ENCODE assay signal across 19 cellular contexts in genomic region chr17:57419940-57420522, GRCh38.
DNase-seq lines count a peak whose midpoint lies in the region; ATAC-seq, FAIRE-seq and TF ChIP-seq lines count a peak whose summit lies in the region.
"Had no signal": no experiment of that assay in that cellular context is flagged by ENCODE, and none has a peak within 500 bp of the region (broad histone marks: within the 10 kb centered on the region; RNA-seq: fewer than 3 reads in every experiment).

No MANE protein-coding gene starts in this region.

- H3K36me3 Mint-ChIP-seq in nephron progenitor cell (ENCODE audit: low read depth): peaks cover 97% of the 10 kb centered on the region

- H3K27me3 ChIP-seq in DND-41 (ENCODE audit: insufficient read depth, low read length, poor library complexity): no peaks in the 10 kb centered on the region
- no peaks in the 10 kb centered on the region for H3K27me3 ChIP-seq in PC-3 (ENCODE audit: low read length)
- H3K27me3 ChIP-seq: cardiac muscle cell, esophagus muscularis mucosa, heart left ventricle had no signal

- H4K20me1 ChIP-seq in DND-41 (ENCODE audit: insufficient read depth, low read length) (peaks cover 5% of the 10 kb centered on the region; the same call in 1 of the 2 replicates), PC-3 (ENCODE audit: low read length) (no peaks in the 10 kb centered on the region)

- H3K27me3 Mint-ChIP-seq in nephron progenitor cell (ENCODE audit: low read depth, poor library complexity): no peaks in the 10 kb centered on the region

- H3K27ac Mint-ChIP-seq in nephron progenitor cell: peak overlapping the region; percentile 55
- H3K27ac Mint-ChIP-seq: activated T-helper 2 cell treated with anti-CD3 and anti-CD28 coated beads, Interferon-gamma antibody, Interleukin-2, Interleukin-4, amounts not matched to agents 10 μg/mL and 5 μg/mL and 100 μg/mL, durations not matched to agents 14 hours and 24 hours and 36 hours had no signal

- H3K4me3 ChIP-seq in DND-41 (ENCODE audit: low read depth in 1 of 2, low read length in 2 of 2): no peak overlapping the region
- H3K4me3 ChIP-seq in PC-3 (ENCODE audit: low read length): no peak overlapping the region
- H3K4me3 ChIP-seq: cardiac muscle cell, esophagus muscularis mucosa, heart left ventricle, lung, smooth muscle cell had no signal

- FAIRE-seq in D721Med (lab: Jason Lieb, UNC): no peak

- H3K9me3 Mint-ChIP-seq in nephron progenitor cell: peaks cover 38% of the 10 kb centered on the region
- H3K9me3 Mint-ChIP-seq: activated T-helper 2 cell treated with anti-CD3 and anti-CD28 coated beads, Interferon-gamma antibody, Interleukin-2, Interleukin-4, amounts not matched to agents 10 μg/mL and 5 μg/mL and 100 μg/mL, durations not matched to agents 14 hours and 24 hours and 36 hours had no signal

- ATAC-seq in DND-41 (ENCODE audit: insufficient read depth, low read depth) (no peak), PC-3 (no peak), HG03135 (IDR thresholded peaks at IDR 0.05; ENCODE audit: unreplicated experiment) (no peak)
- ATAC-seq: activated CD4-positive, CD25-positive, alpha-beta regulatory T cell treated with anti-CD3 and anti-CD28 coated beads, Interleukin-2, amount 50 U/mL, for 24 hours; heart left ventricle had no signal

- TF ChIP-seq CTCF in DND-41 (IDR thresholded peaks at IDR 0.05; ENCODE audit: borderline replicate concordance, extremely low read depth, low read length, poor library complexity, severe bottlenecking) (peak; percentile 20), PC-3 (conservative IDR thresholded peaks at IDR 0.05; ENCODE audit: low read depth, low read length) (peak; percentile 41), nephron progenitor cell (IDR thresholded peaks at IDR 0.05) (no peak), D721Med (IDR thresholded peaks at IDR 0.05; ENCODE audit: insufficient read depth, missing control alignments) (no peak)

- no peak overlapping the region for H3K4me3 Mint-ChIP-seq in nephron progenitor cell

- H3K9ac ChIP-seq in DND-41 (ENCODE audit: low read depth, low read length) (no peak overlapping the region), PC-3 (ENCODE audit: low read length) (peak overlapping the region; percentile 40)

- BruUV-seq in PC-3 (replicated peaks; lab: Mats Ljungman, UMichigan): no TSS peak

- CTCF ChIA-PET in PC-3 (lab: Charles Lee): no interaction called here

- intact Hi-C loops in PC-3 (cut with micrococcal nuclease): loop anchor here (5.0 kb wide), 1 partner anchor 163 kb away; the partner anchor contains the start of gene MSI2

- peaks cover 72% of the 10 kb centered on the region for H3K4me1 Mint-ChIP-seq in nephron progenitor cell

- H3F3A ChIP-seq in PC-3 (ENCODE audit: low read length, unreplicated experiment): no peaks in the 10 kb centered on the region

- peaks cover 90% of the 10 kb centered on the region for H3K4me1 ChIP-seq in DND-41 (ENCODE audit: insufficient read depth, low read length)
- peaks cover 45% of the 10 kb centered on the region for H3K4me1 ChIP-seq in PC-3 (ENCODE audit: insufficient read depth, low read length)

- H3K4me2 ChIP-seq in DND-41 (ENCODE audit: insufficient read depth, low read length): no peak overlapping the region
- no peak overlapping the region for H3K4me2 ChIP-seq in PC-3 (ENCODE audit: low read length)
- H3K4me2 ChIP-seq: smooth muscle cell had no signal

- H3K36me3 ChIP-seq in DND-41 (ENCODE audit: insufficient read depth, low read length): peaks cover 91% of the 10 kb centered on the region
- no peaks in the 10 kb centered on the region for H3K36me3 ChIP-seq in PC-3 (ENCODE audit: low read depth, low read length)
- H3K36me3 ChIP-seq: cardiac muscle cell, esophagus muscularis mucosa, heart left ventricle had no signal

- peak overlapping the region; percentile 62 for H3K27ac ChIP-seq in DND-41 (ENCODE audit: low read length)
- H3K27ac ChIP-seq in PC-3 (ENCODE audit: low read length): peak overlapping the region; percentile 86
- H3K27ac ChIP-seq: esophagus muscularis mucosa, heart left ventricle had no signal

- H3K79me2 ChIP-seq in DND-41 (ENCODE audit: insufficient read depth, low read length) (peaks cover 99% of the 10 kb centered on the region), PC-3 (ENCODE audit: low read length) (0 out of 2 replicates have a peak, but pooled peaks cover 10% of the 10 kb centered on the region)

- no peak for DNase-seq in DND-41
- DNase-seq in M059J (ENCODE audit: low read depth): peak; percentile 82
- DNase-seq in PC-3: peak; percentile 76
- no peak for DNase-seq in nephron progenitor cell
- no peak for DNase-seq in AG20443 (ENCODE audit: low spot score)
- no peak for DNase-seq in GOT3 (lab: John Stamatoyannopoulos, UW)
- no peak for DNase-seq in D721Med (ENCODE audit: insufficient read length, low spot score)
- DNase-seq: AML-193, heart left ventricle, islet precursor cell, MV-4-11, SIG-M5 had no signal

- POLR2A ChIA-PET in PC-3 (lab: Charles Lee; ENCODE audit: unreplicated experiment): no interaction called here

- no peak overlapping the region for H2AFZ ChIP-seq in DND-41 (ENCODE audit: low read depth, low read length)
- H2AFZ ChIP-seq in PC-3 (ENCODE audit: low read length): no peak overlapping the region

- H3K9me3 ChIP-seq in DND-41 (ENCODE audit: insufficient read depth, low read length, severe bottlenecking): no peaks in the 10 kb centered on the region
- H3K9me3 ChIP-seq in PC-3 (ENCODE audit: low read length): no peaks in the 10 kb centered on the region
- H3K9me3 ChIP-seq: esophagus muscularis mucosa, heart left ventricle had no signal

- H3K9me2 ChIP-seq in PC-3 (replicated peaks; ENCODE audit: low read length): no peaks in the 10 kb centered on the region

Comparison
In these comparisons a context has a peak if more than half of its experiments do, and no peak if none do; other contexts are left out.
1. DNase-seq: peak in M059J (single experiment) and PC-3 (single experiment); none in DND-41 (single experiment), nephron progenitor cell (single experiment), AG20443 (single experiment), GOT3 (single experiment) and D721Med (single experiment).
2. CTCF ChIP-seq: peak in DND-41 (single experiment) and PC-3 (single experiment); none in nephron progenitor cell (single experiment) and D721Med (single experiment).